1 cellular context compared by ENCODE assay signal in genomic region chr1:54596756-54597155, GRCh38.
TF ChIP-seq lines count a peak whose summit lies in the region.

No MANE protein-coding gene starts in this region.

TF ChIP-seq in HepG2, 621 proteins besides CTCF, POLR2A, EP300 and RAD21:
- TF ChIP-seq UBTF (CRISPR knock-in tag; IDR thresholded peaks at IDR 0.05) (no peak), HOMEZ (CRISPR knock-in tag; IDR thresholded peaks at IDR 0.05; ENCODE audit: low read depth) (no peak), ZNF576 (CRISPR knock-in tag; IDR thresholded peaks at IDR 0.05) (no peak), MAZ (IDR thresholded peaks at IDR 0.05; ENCODE audit: borderline replicate concordance, low read depth, low read length) (no peak), MAZ (CRISPR knock-in tag; IDR thresholded peaks at IDR 0.05; ENCODE audit: low read depth) (no peak), ZNF331 (CRISPR knock-in tag; IDR thresholded peaks at IDR 0.05) (no peak), SP5 (CRISPR knock-in tag; IDR thresholded peaks at IDR 0.05; ENCODE audit: borderline replicate concordance, low read depth) (no peak), SNAPC5 (CRISPR knock-in tag; IDR thresholded peaks at IDR 0.05; ENCODE audit: borderline replicate concordance) (no peak), ZBTB10 (CRISPR knock-in tag; IDR thresholded peaks at IDR 0.05; ENCODE audit: borderline replicate concordance) (no peak), ARNTL (CRISPR knock-in tag; IDR thresholded peaks at IDR 0.05) (no peak), ZNF24 (IDR thresholded peaks at IDR 0.05) (no peak), ZNF792 (CRISPR knock-in tag; IDR thresholded peaks at IDR 0.05) (no peak), SUZ12 (IDR thresholded peaks at IDR 0.05; ENCODE audit: low read depth, low read length) (no peak)
TF ChIP-seq in HepG2: peak in this region for 0.
